Comparison of ENCODE assay signal across 9 cellular contexts in the genomic region with DNA sequence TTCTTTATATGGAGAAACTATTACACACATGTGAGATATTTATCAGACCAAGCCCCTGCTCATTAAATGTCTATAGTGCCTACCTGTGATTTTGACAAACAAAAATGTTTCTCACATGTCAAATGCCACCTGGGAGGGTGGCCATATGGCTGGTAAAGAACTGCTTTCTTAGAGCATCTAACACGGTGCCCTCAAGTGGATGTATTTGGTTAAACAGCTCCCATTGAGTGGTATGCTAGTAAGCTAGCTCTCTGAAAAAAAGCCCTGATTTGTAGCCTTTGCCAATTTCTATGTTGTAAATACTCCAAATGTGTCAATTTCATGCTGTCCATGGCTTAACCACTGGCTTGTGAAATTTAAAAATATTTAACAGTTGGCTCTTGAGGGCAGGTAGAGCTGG.
A peak's percentile ranks its signal among the peaks of the same experiment; 100 is the strongest.
DNase-seq lines count a peak whose midpoint lies in the region; ATAC-seq and TF ChIP-seq lines count a peak whose summit lies in the region.
"Had no signal": no experiment of that assay in that cellular context is flagged by ENCODE, and none has a peak within 500 bp of the region (broad histone marks: within the 10 kb centered on the region; RNA-seq: fewer than 3 reads in every experiment).

No MANE protein-coding gene starts in this region.

- H3K9me3 Mint-ChIP-seq in activated naive CD4-positive, alpha-beta T cell treated with anti-CD3 and anti-CD28 coated beads, Interleukin-2, amount 50 U/mL, for 72 hours: no peaks in the 10 kb centered on the region

- in situ Hi-C loops in brain microvascular endothelial cell (cut with HindIII; ENCODE audit: low pct_ligation_motif_present, low sequenced_read_pairs): no loop called here

- no peak overlapping the region for H3K4me3 ChIP-seq in BE2C (ENCODE audit: low read depth, low read length)
- no peak overlapping the region for H3K4me3 ChIP-seq in HL-60 (replicated peaks; ENCODE audit: insufficient read depth, low read length)
- H3K4me3 ChIP-seq in brain microvascular endothelial cell (ENCODE audit: low read depth, low read length): no peak overlapping the region
- H3K4me3 ChIP-seq: tibial nerve had no signal

- no peaks in the 10 kb centered on the region for H3K36me3 ChIP-seq in BE2C
- H3K36me3 ChIP-seq in brain microvascular endothelial cell (replicated peaks): no peaks in the 10 kb centered on the region
- H3K36me3 ChIP-seq: tibial nerve had no signal

- peak; percentile 59 for ATAC-seq in GM18909 (IDR thresholded peaks at IDR 0.05; ENCODE audit: poor library complexity, unreplicated experiment)
- no peak for ATAC-seq in activated naive CD4-positive, alpha-beta T cell treated with anti-CD3 and anti-CD28 coated beads, Interleukin-2, amount 50 U/mL, for 72 hours

- no peaks in the 10 kb centered on the region for H3K27me3 ChIP-seq in BE2C
- H3K27me3 ChIP-seq in HL-60 (ENCODE audit: insufficient read depth, poor library complexity, severe bottlenecking): peaks cover 8% of the 10 kb centered on the region
- peaks cover 2% of the 10 kb centered on the region for H3K27me3 ChIP-seq in brain microvascular endothelial cell (replicated peaks)
- H3K27me3 ChIP-seq: tibial nerve had no signal

- H3K27ac ChIP-seq in HL-60 (replicated peaks) (no peak overlapping the region), brain microvascular endothelial cell (no peak overlapping the region)
- H3K27ac ChIP-seq: tibial nerve had no signal

- DNase-seq in BE2C (peak; percentile 11), HL-60 (ENCODE audit: low read depth in 1 of 2, low spot score in 1 of 2) (no peak), brain microvascular endothelial cell (no peak), DMS79 (lab: John Stamatoyannopoulos, UW) (no peak), occipital lobe (lab: John Stamatoyannopoulos, UW) (no peak), retina (no peak)
- no peak for DNase-seq in activated naive CD4-positive, alpha-beta T cell treated with anti-CD3 and anti-CD28 coated beads, Interleukin-2, amount 50 U/mL, for 72 hours (ENCODE audit: low spot score in 2 of 2)

- no peaks in the 10 kb centered on the region for H3K36me3 Mint-ChIP-seq in activated naive CD4-positive, alpha-beta T cell treated with anti-CD3 and anti-CD28 coated beads, Interleukin-2, amount 50 U/mL, for 72 hours

- no peaks in the 10 kb centered on the region for H3K9me3 ChIP-seq in BE2C
- H3K9me3 ChIP-seq: tibial nerve had no signal

- no peaks in the 10 kb centered on the region for H3K4me1 ChIP-seq in BE2C
- H3K4me1 ChIP-seq: tibial nerve had no signal

- no peak overlapping the region for H3K27ac Mint-ChIP-seq in activated naive CD4-positive, alpha-beta T cell treated with anti-CD3 and anti-CD28 coated beads, Interleukin-2, amount 50 U/mL, for 72 hours

- TF ChIP-seq CTCF in BE2C (IDR thresholded peaks at IDR 0.05; ENCODE audit: low read depth, low read length): peak; percentile 41
- peak; percentile 13 for TF ChIP-seq CTCF in HL-60 (IDR thresholded peaks at IDR 0.05; ENCODE audit: insufficient read depth, low read length)
- TF ChIP-seq CTCF in brain microvascular endothelial cell (IDR thresholded peaks at IDR 0.05; ENCODE audit: low read depth, low read length, missing control alignments): peak; percentile 39
